Comparison of ENCODE assay signal across 8 cellular contexts in the genomic region with DNA sequence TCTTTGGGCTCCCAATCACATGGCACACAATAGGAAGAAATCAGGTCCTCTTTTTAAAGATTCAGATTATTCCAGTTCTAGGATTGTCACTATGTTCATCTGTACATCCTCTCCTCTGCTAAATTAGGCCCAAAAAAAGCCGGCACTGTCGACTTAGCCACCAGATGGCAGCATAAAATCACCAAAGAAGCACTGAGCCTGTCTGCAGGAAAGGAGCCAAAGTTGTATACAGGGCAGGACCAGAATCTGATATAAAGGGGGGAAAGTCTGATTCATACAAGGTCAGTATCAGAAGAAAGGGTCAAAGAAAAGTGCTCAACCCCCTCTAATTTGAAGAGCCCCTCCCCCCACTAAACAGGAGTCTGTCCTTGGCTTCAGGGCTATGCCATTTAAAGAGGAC. TPM values are rescaled to one million over a fixed set of nuclear protein-coding genes. Genes with fewer than 3 reads are reported as not detected.
DNase-seq lines count a peak whose midpoint lies in the region; TF ChIP-seq lines count a peak whose summit lies in the region.

No MANE protein-coding gene starts in this region.

- no peaks in the 10 kb centered on the region for H3K4me1 ChIP-seq in CD8-positive, alpha-beta memory T cell (ENCODE audit: insufficient read depth, low read length)

- POLR2A ChIA-PET in CD8-positive, alpha-beta memory T cell (lab: Charles Lee): no interaction called here
- POLR2A ChIA-PET in activated CD4-positive, alpha-beta memory T cell treated with anti-CD3 and anti-CD28 coated beads for 36 hours (lab: Charles Lee): no interaction called here

- intact Hi-C loops in activated CD4-positive, alpha-beta memory T cell treated with anti-CD3 and anti-CD28 coated beads for 36 hours (cut with micrococcal nuclease): loop anchor here (1.0 to 10.0 kb wide), 4 partner anchors 160 to 699 kb away; no protein-coding TSS in a partner anchor
- intact Hi-C loops in posterior vena cava (cut with DNase I): loop anchor here in 1 of 2 donors (5.0 kb wide), 2 partner anchors 162 to 277 kb away; no protein-coding TSS in a partner anchor

- H3K9me3 ChIP-seq in CD8-positive, alpha-beta memory T cell (ENCODE audit: low read length): no peaks in the 10 kb centered on the region

- peak; percentile 20 to 73 (median 64) for DNase-seq in CD8-positive, alpha-beta memory T cell
- DNase-seq in HFF-Myc (ENCODE audit: extremely low read depth, low read depth) (peak; percentile 20), NCI-H526 treated with DMSO at 0.1 percent for 48 hours (lab: John Stamatoyannopoulos, UW) (peak; percentile 5), midbrain (lab: John Stamatoyannopoulos, UW) (peak; percentile 85), posterior vena cava (ENCODE audit: low spot score) (no peak)
- peak; percentile 66 for DNase-seq in activated CD4-positive, alpha-beta memory T cell treated with anti-CD3 and anti-CD28 coated beads for 36 hours
- DNase-seq in effector CD4-positive, alpha-beta T cell: peak; percentile 60
- peak; percentile 58 for DNase-seq in stimulated activated CD8-positive, alpha-beta memory T cell treated with anti-CD3 and anti-CD28 coated beads, Interleukin-4, amount 100 ng/mL, for 48 hours

- H3K36me3 Mint-ChIP-seq in CD8-positive, alpha-beta memory T cell: peaks cover 0 to 8% (median 0%) of the 10 kb centered on the region in 3 donors
- H3K36me3 Mint-ChIP-seq in activated CD4-positive, alpha-beta memory T cell treated with anti-CD3 and anti-CD28 coated beads for 36 hours: no peaks in the 10 kb centered on the region

- no peak overlapping the region for H3K27ac ChIP-seq in CD8-positive, alpha-beta memory T cell (ENCODE audit: low read depth, low read length)

- H3K27me3 Mint-ChIP-seq in CD8-positive, alpha-beta memory T cell: peaks cover 0 to 2% of the 10 kb centered on the region in 2 donors
- no peaks in the 10 kb centered on the region for H3K27me3 Mint-ChIP-seq in activated CD4-positive, alpha-beta memory T cell treated with anti-CD3 and anti-CD28 coated beads for 36 hours

- no peaks in the 10 kb centered on the region for H3K27me3 ChIP-seq in CD8-positive, alpha-beta memory T cell (ENCODE audit: insufficient read depth, low read length, poor library complexity, severe bottlenecking)

- no peak overlapping the region for H3K4me3 ChIP-seq in CD8-positive, alpha-beta memory T cell (ENCODE audit: low read length)
- H3K4me3 ChIP-seq in HFF-Myc (replicated peaks; ENCODE audit: low read depth, low read length): no peak overlapping the region

- H3K9me3 Mint-ChIP-seq in CD8-positive, alpha-beta memory T cell: peaks cover 0 to 3% (median 1%) of the 10 kb centered on the region in 5 donors
- peaks cover 12% of the 10 kb centered on the region for H3K9me3 Mint-ChIP-seq in activated CD4-positive, alpha-beta memory T cell treated with anti-CD3 and anti-CD28 coated beads for 36 hours

- no peak overlapping the region for H3K4me3 Mint-ChIP-seq in CD8-positive, alpha-beta memory T cell
- H3K4me3 Mint-ChIP-seq in activated CD4-positive, alpha-beta memory T cell treated with anti-CD3 and anti-CD28 coated beads for 36 hours: no peak overlapping the region

- peak; percentile 59 for TF ChIP-seq CTCF in HFF-Myc (IDR thresholded peaks at IDR 0.05; ENCODE audit: low read depth, low read length, missing control alignments)

- no peak overlapping the region for H3K27ac Mint-ChIP-seq in CD8-positive, alpha-beta memory T cell
- H3K27ac Mint-ChIP-seq in activated CD4-positive, alpha-beta memory T cell treated with anti-CD3 and anti-CD28 coated beads for 36 hours: no peak overlapping the region

- CTCF ChIA-PET in CD8-positive, alpha-beta memory T cell (lab: Charles Lee): interaction anchor here (1.0 to 1.6 kb wide), 2 partner anchors 9 to 488 kb away, joined by 3 read pairs; no protein-coding TSS in a partner anchor
- CTCF ChIA-PET in activated CD4-positive, alpha-beta memory T cell treated with anti-CD3 and anti-CD28 coated beads for 36 hours (lab: Charles Lee): interaction anchor here (0.7 to 5.4 kb wide), 3 partner anchors 160 to 614 kb away, joined by 3 to 58 read pairs (median 3); no protein-coding TSS in a partner anchor

- peaks cover 0 to 13% (median 7%) of the 10 kb centered on the region in 3 donors for H3K4me1 Mint-ChIP-seq in CD8-positive, alpha-beta memory T cell
- H3K4me1 Mint-ChIP-seq in activated CD4-positive, alpha-beta memory T cell treated with anti-CD3 and anti-CD28 coated beads for 36 hours (ENCODE audit: low read depth): no peaks in the 10 kb centered on the region

- no peaks in the 10 kb centered on the region for H3K36me3 ChIP-seq in CD8-positive, alpha-beta memory T cell (ENCODE audit: insufficient read depth, low read length)

RNA-seq across cellular contexts. Expression of a gene that starts 3.0 kb away (rescaled TPM):
- total RNA-seq in CD8-positive, alpha-beta memory T cell: not detected
- 9.7 TPM for polyA plus RNA-seq in CD8-positive, alpha-beta memory T cell
- total RNA-seq in activated CD4-positive, alpha-beta memory T cell treated with anti-CD3 and anti-CD28 coated beads for 36 hours: not detected
- total RNA-seq in posterior vena cava: 100 to 1,000 TPM; 196 to 243 TPM
